In the genomic region with DNA sequence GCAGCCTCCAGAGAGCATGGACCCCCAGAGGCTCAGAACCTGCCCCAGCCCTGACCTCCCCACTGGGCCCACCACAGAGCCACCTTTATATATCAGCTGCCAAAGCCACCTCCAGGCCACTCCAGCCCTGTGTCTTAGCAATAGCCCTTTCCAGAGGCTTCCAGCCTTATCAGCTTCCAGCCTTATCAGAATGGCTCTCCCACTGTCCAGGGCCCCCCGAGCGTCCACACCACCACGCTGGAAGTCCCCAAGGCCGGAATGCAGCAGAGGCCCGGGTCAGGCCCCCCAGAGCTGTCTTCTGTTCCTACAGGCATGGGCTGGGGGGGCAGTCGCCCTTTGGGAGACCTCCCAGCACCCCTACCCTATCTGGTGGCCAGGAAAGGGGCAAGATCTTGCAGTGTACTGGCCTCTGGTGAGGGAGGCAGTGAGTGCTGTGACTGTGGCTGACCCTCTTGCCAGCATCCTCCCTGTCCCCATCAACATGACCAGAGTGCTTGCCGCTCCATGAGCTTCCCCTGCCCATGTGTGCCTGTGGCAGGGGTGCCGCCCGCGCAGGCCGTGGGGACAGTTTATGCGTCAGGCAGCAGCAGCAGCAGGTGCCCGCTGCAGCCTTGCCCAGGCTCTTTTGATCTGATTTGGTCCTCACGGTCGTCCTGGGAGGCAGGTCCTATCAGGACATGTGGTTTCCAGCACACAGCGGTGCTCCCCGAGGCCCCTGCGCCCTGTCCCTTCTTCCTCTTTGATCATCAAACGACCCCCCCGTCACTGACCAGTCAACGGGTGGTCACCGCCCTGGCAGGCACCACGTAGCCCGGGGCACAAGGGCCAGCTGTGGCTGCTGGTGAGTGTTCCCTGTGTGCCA, we compare ENCODE assay signal across 1 cellular context.
TF ChIP-seq lines count a peak whose summit lies in the region.

No MANE protein-coding gene starts in this region.

TF ChIP-seq in WTC11, 78 proteins besides CTCF, POLR2A, EP300 and RAD21:
- no peak for TF ChIP-seq E2F4 (CRISPR knock-in tag; IDR thresholded peaks at IDR 0.05; ENCODE audit: borderline replicate concordance, low read depth)
- TF ChIP-seq TCF7 (CRISPR knock-in tag; IDR thresholded peaks at IDR 0.05; ENCODE audit: low read depth): no peak
- TF ChIP-seq, protein P1, sequence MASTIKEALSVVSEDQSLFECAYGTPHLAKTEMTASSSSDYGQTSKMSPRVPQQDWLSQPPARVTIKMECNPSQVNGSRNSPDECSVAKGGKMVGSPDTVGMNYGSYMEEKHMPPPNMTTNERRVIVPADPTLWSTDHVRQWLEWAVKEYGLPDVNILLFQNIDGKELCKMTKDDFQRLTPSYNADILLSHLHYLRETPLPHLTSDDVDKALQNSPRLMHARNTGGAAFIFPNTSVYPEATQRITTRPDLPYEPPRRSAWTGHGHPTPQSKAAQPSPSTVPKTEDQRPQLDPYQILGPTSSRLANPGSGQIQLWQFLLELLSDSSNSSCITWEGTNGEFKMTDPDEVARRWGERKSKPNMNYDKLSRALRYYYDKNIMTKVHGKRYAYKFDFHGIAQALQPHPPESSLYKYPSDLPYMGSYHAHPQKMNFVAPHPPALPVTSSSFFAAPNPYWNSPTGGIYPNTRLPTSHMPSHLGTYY (CRISPR knock-in tag; IDR thresholded peaks at IDR 0.05): no peak
- no peak for TF ChIP-seq ZNF121 (CRISPR knock-in tag; IDR thresholded peaks at IDR 0.05)
- TF ChIP-seq ETV6 (CRISPR knock-in tag; IDR thresholded peaks at IDR 0.05): no peak
- no peak for TF ChIP-seq AFF4 (CRISPR knock-in tag; IDR thresholded peaks at IDR 0.05; ENCODE audit: borderline replicate concordance)
- TF ChIP-seq CBFB (CRISPR knock-in tag; IDR thresholded peaks at IDR 0.05; ENCODE audit: low read depth): no peak
- TF ChIP-seq GABPB1 (CRISPR knock-in tag; IDR thresholded peaks at IDR 0.05): no peak
- TF ChIP-seq TEAD1 (CRISPR knock-in tag; IDR thresholded peaks at IDR 0.05): no peak
- no peak for TF ChIP-seq RELA (CRISPR knock-in tag; IDR thresholded peaks at IDR 0.05; ENCODE audit: borderline replicate concordance)
- TF ChIP-seq, protein P2, sequence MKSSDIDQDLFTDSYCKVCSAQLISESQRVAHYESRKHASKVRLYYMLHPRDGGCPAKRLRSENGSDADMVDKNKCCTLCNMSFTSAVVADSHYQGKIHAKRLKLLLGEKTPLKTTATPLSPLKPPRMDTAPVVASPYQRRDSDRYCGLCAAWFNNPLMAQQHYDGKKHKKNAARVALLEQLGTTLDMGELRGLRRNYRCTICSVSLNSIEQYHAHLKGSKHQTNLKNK (CRISPR knock-in tag; IDR thresholded peaks at IDR 0.05): no peak
- no peak for TF ChIP-seq ZNF671 (CRISPR knock-in tag; IDR thresholded peaks at IDR 0.05)
- TF ChIP-seq FOXP1 (CRISPR knock-in tag; IDR thresholded peaks at IDR 0.05; ENCODE audit: borderline replicate concordance): no peak
